ENCODE assay signal across 30 cellular contexts in the genomic region with DNA sequence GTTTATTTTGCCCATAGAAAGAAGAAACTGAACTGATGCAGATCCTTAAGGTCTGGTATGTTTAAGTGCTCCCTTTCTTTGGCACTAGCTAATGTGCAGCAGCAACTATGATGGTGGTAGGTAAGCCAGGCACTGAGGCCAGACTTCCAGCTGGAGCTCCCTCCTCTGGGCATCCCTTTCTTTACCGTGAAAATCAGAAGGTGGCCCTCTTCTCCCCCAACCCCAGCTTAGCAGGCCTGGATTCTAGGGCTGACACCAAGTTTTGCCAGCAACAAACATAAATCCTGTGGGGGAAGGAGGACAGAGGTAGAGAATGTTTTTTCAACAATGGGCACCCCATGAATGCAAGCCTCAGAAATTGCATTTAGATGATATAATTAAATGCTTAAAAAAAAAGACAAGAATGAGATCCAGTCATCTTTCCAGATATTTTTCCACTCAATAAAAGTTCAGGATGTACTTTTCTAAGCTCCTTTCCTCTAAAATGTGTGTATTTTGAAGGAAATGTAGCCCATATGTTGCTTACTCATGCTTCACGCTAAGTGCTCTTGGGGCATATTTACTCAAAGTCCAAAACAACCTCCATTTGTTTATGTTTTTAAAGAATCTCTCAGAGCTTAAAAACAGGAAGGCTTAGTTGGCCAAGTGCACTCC.
DNase-seq lines count a peak whose midpoint lies in the region; ATAC-seq and TF ChIP-seq lines count a peak whose summit lies in the region.
"Had no signal": no experiment of that assay in that cellular context is flagged by ENCODE, and none has a peak within 500 bp of the region (broad histone marks: within the 10 kb centered on the region; RNA-seq: fewer than 3 reads in every experiment).

No MANE protein-coding gene starts in this region.

- H3K9me3 Mint-ChIP-seq in osteocyte (ENCODE audit: unreplicated experiment), result peaks cover 6% of the 10 kb centered on the region

- TF ChIP-seq RAD21 in IMR-90 (IDR thresholded peaks at IDR 0.05; ENCODE audit: low read length), result no peak

- peaks cover 8% of the 10 kb centered on the region for H3K4me1 Mint-ChIP-seq in osteocyte (ENCODE audit: unreplicated experiment)
- H3K4me1 Mint-ChIP-seq: mesothelial cell of epicardium had no signal

- no peak overlapping the region for H2BK20ac ChIP-seq in IMR-90 (ENCODE audit: low read depth, low read length)

- peaks cover 10% of the 10 kb centered on the region for H3K9me1 ChIP-seq in IMR-90 (ENCODE audit: insufficient read depth, low read length)

- H3K4ac ChIP-seq in IMR-90 (ENCODE audit: low read depth, low read length), result peak overlapping the region; percentile 53

- H4K20me1 ChIP-seq in IMR-90 (ENCODE audit: insufficient read depth, low read length), result no peaks in the 10 kb centered on the region
- H4K20me1 ChIP-seq: BLaER1 had no signal

- peak overlapping the region in 1 of 2 experiments; percentile 17; a peak in 1 of 4 replicates for H4K8ac ChIP-seq in IMR-90 (ENCODE audit: low read depth in 2 of 2, low read length in 2 of 2)

- intact Hi-C loops in IMR-90 (cut with micrococcal nuclease) (no loop called here), esophagus muscularis mucosa (cut with DNase I) (no loop called here), spleen (cut with DNase I; ENCODE audit: low total_unique reads) (no loop called here)

- peak overlapping the region; percentile 41 for H2BK120ac ChIP-seq in IMR-90 (ENCODE audit: low read depth, low read length)

- H3K79me1 ChIP-seq in IMR-90 (ENCODE audit: low read depth in 1 of 2, low read length in 2 of 2), result no peaks in the 10 kb centered on the region

- H3K27ac Mint-ChIP-seq in osteocyte (ENCODE audit: unreplicated experiment), result no peak overlapping the region
- H3K27ac Mint-ChIP-seq: activated naive CD8-positive, alpha-beta T cell; activated T-cell treated with anti-CD3 and anti-CD28 coated beads, Interleukin-2, amount 50 U/mL, for 24 hours; mesothelial cell of epicardium; T-helper 1 cell treated with Interleukin-12 subunit alpha and Interleukin-12 subunit beta and Interleukin-4 antibody, amounts not matched to agents 30 μg/mL and 1 μg/mL, for 36 hours had no signal

- DNase-seq in IMR-90 (peak; percentile 41), SJSA1 (ENCODE audit: low read depth in 1 of 2, low spot score in 2 of 2) (peak in 1 of 2 experiments; percentile 80), esophagus muscularis mucosa (ENCODE audit: extremely low spot score) (peak; percentile 57), osteocyte (ENCODE audit: extremely low spot score, unreplicated experiment) (peak; percentile 38), NCI-H1105 treated with DMSO at 0.1 percent for 48 hours (lab: John Stamatoyannopoulos, UW) (no peak), COLO668 (lab: John Stamatoyannopoulos, UW; ENCODE audit: unreplicated experiment) (no peak), spleen (no peak)
- no peak for DNase-seq in stimulated activated CD4-positive, alpha-beta T cell treated with anti-CD3 and anti-CD28 coated beads, Interleukin-2, amount 100 ng/mL, for 48 hours
- DNase-seq: activated effector memory CD4-positive, alpha-beta T cell treated with anti-CD3 and anti-CD28 coated beads, Interleukin-2, amount 50 U/mL, for 16 hours; activated T-cell treated with anti-CD3 and anti-CD28 coated beads, Interleukin-2, amount 50 U/mL, for 24 hours; colonic mucosa; COR-L47; effector memory CD4-positive, alpha-beta T cell; heart right ventricle; KG1; NCI-H1048; NCI-H1694 treated with DMSO at 0.1 percent for 48 hours; NCI-H524; NK-92 treated with Interleukin-12 subunit alpha and Interleukin-12 subunit beta, amount 100 ng/mL, for 24 hours; stimulated activated CD4-positive, alpha-beta T cell treated with anti-CD3 and anti-CD28 coated beads, Interleukin-12 subunit alpha, Interleukin-12 subunit beta, amount 100 ng/mL, for 4 hours; stimulated activated CD4-positive, alpha-beta T cell treated with anti-CD3 and anti-CD28 coated beads, Interleukin-4, amount 100 ng/mL, for 1 hour; upper lobe of right lung had no signal

- in situ Hi-C loops in IMR-90 (cut with MboI; ENCODE audit: low sequenced_read_pairs), result no loop called here

- H3K4me3 Mint-ChIP-seq in osteocyte (ENCODE audit: unreplicated experiment), result no peak overlapping the region
- H3K4me3 Mint-ChIP-seq: activated naive CD8-positive, alpha-beta T cell; activated T-cell treated with anti-CD3 and anti-CD28 coated beads, Interleukin-2, amount 50 U/mL, for 24 hours; mesothelial cell of epicardium; T-helper 1 cell treated with Interleukin-12 subunit alpha and Interleukin-12 subunit beta and Interleukin-4 antibody, amounts not matched to agents 30 μg/mL and 1 μg/mL, for 36 hours had no signal

- H3K36me3 ChIP-seq in IMR-90 (ENCODE audit: control insufficient read depth, insufficient read depth, low read length) (no peaks in the 10 kb centered on the region), SJSA1 (no peaks in the 10 kb centered on the region), esophagus muscularis mucosa (no peaks in the 10 kb centered on the region), spleen (no peaks in the 10 kb centered on the region)
- H3K36me3 ChIP-seq: ascending aorta, BLaER1, cardiac muscle cell, colonic mucosa, heart right ventricle, upper lobe of right lung had no signal

- no peak overlapping the region for H3K9ac ChIP-seq in IMR-90 (ENCODE audit: low read depth, low read length)
- H3K9ac ChIP-seq: BLaER1 had no signal

- no peak overlapping the region for H2AK9ac ChIP-seq in IMR-90 (replicated peaks; ENCODE audit: low read depth, low read length, poor library complexity)

- ATAC-seq in IMR-90 (ENCODE audit: low read depth), result peak; percentile 19; the same call in 1 of the 2 replicates
- ATAC-seq: heart right ventricle, sciatic nerve, SK-N-SH treated with all-trans-retinoic acid at 6 μM for 48 hours, upper lobe of right lung had no signal

- no peak for TF ChIP-seq EP300 in esophagus muscularis mucosa (IDR thresholded peaks at IDR 0.05)

- TF ChIP-seq CTCF in IMR-90 (conservative IDR thresholded peaks at IDR 0.05; ENCODE audit: low read depth, low read length), result no peak
- TF ChIP-seq CTCF in esophagus muscularis mucosa (IDR thresholded peaks at IDR 0.05), result no peak
- TF ChIP-seq CTCF in osteocyte (IDR thresholded peaks at IDR 0.05), result no peak
- TF ChIP-seq CTCF in spleen (IDR thresholded peaks at IDR 0.05 in 8 of 11, conservative IDR thresholded peaks at IDR 0.05 in 3 of 11), result no peak

- H4K91ac ChIP-seq in IMR-90 (ENCODE audit: insufficient read depth, low read depth, low read length), result peak overlapping the region; percentile 24; the same call in 1 of the 2 replicates

- no CpG with 5 or more reads among the region's 2 CpGs for WGBS in IMR-90 (ENCODE audit: extremely low coverage in 2 of 2, insufficient read length in 1 of 2), 2 experiments
- WGBS in esophagus muscularis mucosa, result 81% methylated on average over 2 of the region's 2 CpGs
- 75 to 92% (median 85%) methylated on average over 2 of the region's 2 CpGs for WGBS in spleen, 5 donors

- H2AK5ac ChIP-seq in IMR-90 (ENCODE audit: low read depth, low read length), result 0 out of 2 replicates have a peak overlapping the region, but pooled peaks have one; percentile 3

- dilution Hi-C loops in IMR-90 (cut with HindIII; ENCODE audit: low sequenced_read_pairs, unreplicated experiment), result no loop called here

- peak overlapping the region; percentile 4; the same call in 1 of the 2 replicates for H4K5ac ChIP-seq in IMR-90 (ENCODE audit: low read depth, low read length)

- no peak overlapping the region for H3K56ac ChIP-seq in IMR-90 (ENCODE audit: extremely low read depth, insufficient read depth, low read length)

- peaks cover 2% of the 10 kb centered on the region for H3K27me3 Mint-ChIP-seq in osteocyte (ENCODE audit: unreplicated experiment)

- H3K27ac ChIP-seq in IMR-90 (ENCODE audit: insufficient read depth, low read length) (peak overlapping the region; percentile 41; the same call in 1 of the 2 replicates), SJSA1 (peak overlapping the region; percentile 84), esophagus muscularis mucosa (replicated peaks in 1 of 4) (no peak overlapping the region), spleen (no peak overlapping the region)
- H3K27ac ChIP-seq: ascending aorta, BLaER1, cardiac muscle cell, colonic mucosa, heart right ventricle, upper lobe of right lung had no signal

- BruUV-seq in IMR-90 (replicated peaks; lab: Mats Ljungman, UMichigan), result no TSS peak

- no peak overlapping the region for H3K18ac ChIP-seq in IMR-90 (ENCODE audit: low read depth, low read length)

- H2AFZ ChIP-seq in IMR-90 (replicated peaks; ENCODE audit: low read length, poor library complexity), result no peak overlapping the region

- no peak overlapping the region for H2BK5ac ChIP-seq in IMR-90 (ENCODE audit: low read depth, low read length, poor library complexity, severe bottlenecking)

- 0 out of 2 replicates have a peak overlapping the region, but pooled peaks have one; percentile 4 for H3K4me2 ChIP-seq in IMR-90 (ENCODE audit: low read depth, low read length)
- H3K4me2 ChIP-seq: BLaER1 had no signal

- H3K27me3 ChIP-seq in IMR-90 (ENCODE audit: control insufficient read depth, insufficient read depth, low read length) (peaks cover 2% of the 10 kb centered on the region; the same call in 1 of the 2 replicates), SJSA1 (replicated peaks) (no peaks in the 10 kb centered on the region), esophagus muscularis mucosa (no peaks in the 10 kb centered on the region), spleen (replicated peaks in 1 of 7) (peaks cover 0 to 4% (median 0%) of the 10 kb centered on the region in 7 donors)
- H3K27me3 ChIP-seq: ascending aorta, BLaER1, colonic mucosa, upper lobe of right lung had no signal

- no peak overlapping the region for H3K23ac ChIP-seq in IMR-90 (ENCODE audit: low read depth, low read length)

- TF ChIP-seq POLR2A in IMR-90 (IDR thresholded peaks at IDR 0.05; ENCODE audit: low read depth, low read length), result no peak
- no peak for TF ChIP-seq POLR2A in esophagus muscularis mucosa (IDR thresholded peaks at IDR 0.05; ENCODE audit: low read depth)
- no peak for TF ChIP-seq POLR2A in spleen (IDR thresholded peaks at IDR 0.05)

- CTCF ChIA-PET in IMR-90 (lab: Yijun Ruan, JAX), result interaction anchor here (0.9 kb wide), 1 partner anchor 10 kb away, joined by 4 read pairs; no protein-coding TSS in a partner anchor

- POLR2A ChIA-PET in IMR-90 (lab: Charles Lee; ENCODE audit: unreplicated experiment), result interaction anchor here (0.7 kb wide), 1 partner anchor 515 kb away, joined by 3 read pairs; no protein-coding TSS in a partner anchor

- 0 out of 2 replicates have a peak overlapping the region, but pooled peaks have one; percentile 51 for H3K14ac ChIP-seq in IMR-90 (replicated peaks; ENCODE audit: low read depth, low read length)

- peaks cover 14% of the 10 kb centered on the region for H3K4me1 ChIP-seq in IMR-90 (ENCODE audit: control insufficient read depth, insufficient read depth, low read length)
- H3K4me1 ChIP-seq in SJSA1 (replicated peaks), result peaks cover 60% of the 10 kb centered on the region
- peaks cover 3 to 20% (median 15%) of the 10 kb centered on the region in 4 donors for H3K4me1 ChIP-seq in esophagus muscularis mucosa
- peaks cover 0 to 13% (median 1%) of the 10 kb centered on the region in 6 donors for H3K4me1 ChIP-seq in spleen
- H3K4me1 ChIP-seq: ascending aorta, colonic mucosa had no signal

- H3K4me3 ChIP-seq in IMR-90 (ENCODE audit: insufficient read depth, low read depth, low read length), result no peak overlapping the region
- no peak overlapping the region for H3K4me3 ChIP-seq in SJSA1
- no peak overlapping the region for H3K4me3 ChIP-seq in esophagus muscularis mucosa
- no peak overlapping the region for H3K4me3 ChIP-seq in spleen
- H3K4me3 ChIP-seq: ascending aorta, BLaER1, cardiac muscle cell, colonic mucosa, heart right ventricle, upper lobe of right lung had no signal

- H3K36me3 Mint-ChIP-seq in osteocyte (ENCODE audit: unreplicated experiment), result peaks cover 1% of the 10 kb centered on the region
- H3K36me3 Mint-ChIP-seq: activated naive CD8-positive, alpha-beta T cell; mesothelial cell of epicardium had no signal

- peaks cover 2% of the 10 kb centered on the region; the same call in 1 of the 2 replicates for H3K9me3 ChIP-seq in IMR-90 (ENCODE audit: control insufficient read depth, insufficient read depth, low read length)
- no peaks in the 10 kb centered on the region for H3K9me3 ChIP-seq in SJSA1 (replicated peaks)
- peaks cover 0 to 11% (median 7%) of the 10 kb centered on the region in 4 donors for H3K9me3 ChIP-seq in esophagus muscularis mucosa
- peaks cover 0 to 19% (median 11%) of the 10 kb centered on the region in 8 donors for H3K9me3 ChIP-seq in spleen
- H3K9me3 ChIP-seq: colonic mucosa, upper lobe of right lung had no signal

- no peak overlapping the region for H2BK15ac ChIP-seq in IMR-90 (ENCODE audit: low read depth, low read length)

Comparison
In these comparisons a context has a peak if more than half of its experiments do, and no peak if none do; other contexts are left out.
1. DNase-seq: peak in IMR-90 (single experiment), esophagus muscularis mucosa (single experiment) and osteocyte (single experiment); none in NCI-H1105 treated with DMSO at 0.1 percent for 48 hours (single experiment), COLO668 (single experiment), spleen (single experiment) and stimulated activated CD4-positive, alpha-beta T cell treated with anti-CD3 and anti-CD28 coated beads, Interleukin-2, amount 100 ng/mL, for 48 hours (0 of 2).
2. H3K27ac ChIP-seq: peak in IMR-90 (single experiment) and SJSA1 (single experiment); none in esophagus muscularis mucosa (0 of 4) and spleen (0 of 8).